Comparison of ENCODE assay signal across 12 cellular contexts in genomic region chr3:36777424-36778218, GRCh38.
A peak's percentile ranks its signal among the peaks of the same experiment; 100 is the strongest.
DNase-seq lines count a peak whose midpoint lies in the region; ATAC-seq lines count a peak whose summit lies in the region.
"Had no signal": no experiment of that assay in that cellular context is flagged by ENCODE, and none has a peak within 500 bp of the region (broad histone marks: within the 10 kb centered on the region; RNA-seq: fewer than 3 reads in every experiment).

No MANE protein-coding gene starts in this region.

- peak; percentile 81 for ATAC-seq in GM19025 (IDR thresholded peaks at IDR 0.05; ENCODE audit: low read depth, unreplicated experiment)
- peak; percentile 72 for ATAC-seq in GM21717 (IDR thresholded peaks at IDR 0.05; ENCODE audit: unreplicated experiment)
- ATAC-seq in HG03354 (IDR thresholded peaks at IDR 0.05; ENCODE audit: poor library complexity, severe bottlenecking, unreplicated experiment): peak; percentile 90
- ATAC-seq in GM21723 (IDR thresholded peaks at IDR 0.05; ENCODE audit: unreplicated experiment): no peak

- peak; percentile 4 for DNase-seq in left kidney (ENCODE audit: low read depth, low spot score)
- DNase-seq in activated CD4-positive, alpha-beta T cell treated with anti-CD3 and anti-CD28 coated beads, Interleukin-2, amount 50 U/mL, for 1 hour: no peak
- no peak for DNase-seq in cortex of kidney (lab: John Stamatoyannopoulos, UW)
- DNase-seq: activated T-cell treated with anti-CD3 and anti-CD28 coated beads, Interleukin-2, amount 50 U/mL, for 24 hours; EL; nephron progenitor cell; SHP77 treated with DMSO at 0.1 percent for 48 hours; tibial artery had no signal
